In genomic region chr7:91869661-91870060, GRCh38 we compare ENCODE assay signal across 26 cellular contexts. TPM values are rescaled to one million over a fixed set of nuclear protein-coding genes. Genes with fewer than 3 reads are reported as not detected.
DNase-seq lines count a peak whose midpoint lies in the region; ATAC-seq and TF ChIP-seq lines count a peak whose summit lies in the region.
"Had no signal": no experiment of that assay in that cellular context is flagged by ENCODE, and none has a peak within 500 bp of the region (broad histone marks: within the 10 kb centered on the region; RNA-seq: fewer than 3 reads in every experiment).

No MANE protein-coding gene starts in this region.

- H3K36me3 Mint-ChIP-seq in activated naive CD4-positive, alpha-beta T cell treated with anti-CD3 and anti-CD28 coated beads, Interleukin-2, amount 50 U/mL, for 72 hours: peaks cover 0 to 17% of the 10 kb centered on the region in 2 donors

- peak overlapping the region; percentile 38 for H3K9ac ChIP-seq in SK-N-MC (ENCODE audit: insufficient read length)

- peak overlapping the region; percentile 100 for H3K27ac ChIP-seq in SK-N-MC
- H3K27ac ChIP-seq: right lobe of liver, tibial artery, WERI-Rb-1 had no signal

- TF ChIP-seq CTCF in epithelial cell of proximal tubule (conservative IDR thresholded peaks at IDR 0.05; ENCODE audit: low read depth, low read length) (peak; percentile 20), GM20000 (IDR thresholded peaks at IDR 0.05; ENCODE audit: extremely low read depth, missing control alignments) (no peak)

- H3K36me3 ChIP-seq in SK-N-MC (ENCODE audit: insufficient read depth, low read length): peaks cover 40% of the 10 kb centered on the region
- H3K36me3 ChIP-seq: WERI-Rb-1 had no signal

- H3K4me3 ChIP-seq in SK-N-MC: no peak overlapping the region
- H3K4me3 ChIP-seq in epithelial cell of proximal tubule (ENCODE audit: low read depth, low read length): no peak overlapping the region
- H3K4me3 ChIP-seq: right lobe of liver, tibial artery had no signal

- 0 out of 2 replicates have a peak, but pooled peaks cover 4% of the 10 kb centered on the region for H3K9me3 ChIP-seq in SK-N-MC (ENCODE audit: low read depth, low read length)
- H3K9me3 ChIP-seq: right lobe of liver, tibial artery had no signal

- peak; percentile 14 for DNase-seq in DMS53 (lab: John Stamatoyannopoulos, UW)
- no peak for DNase-seq in DMS53 treated with DMSO at 0.1 percent for 48 hours (lab: John Stamatoyannopoulos, UW; ENCODE audit: unreplicated experiment)
- DNase-seq in SK-N-MC (ENCODE audit: low read depth, low spot score): no peak
- DNase-seq in epithelial cell of proximal tubule (ENCODE audit: low read depth): no peak
- peak; percentile 7 for DNase-seq in renal cortical epithelial cell (ENCODE audit: low read depth)
- DNase-seq in GM20000 (ENCODE audit: low spot score): no peak
- no peak for DNase-seq in central memory CD4-positive, alpha-beta T cell
- DNase-seq in activated naive CD4-positive, alpha-beta T cell treated with anti-CD3 and anti-CD28 coated beads, Interleukin-2, amount 50 U/mL, for 72 hours (ENCODE audit: low spot score in 2 of 2): no peak
- DNase-seq: 8988T; activated CD4-positive, alpha-beta T cell treated with anti-CD3 and anti-CD28 coated beads, Interleukin-2, amount 50 U/mL, for 1 hour; activated naive CD8-positive, alpha-beta T cell treated with anti-CD3 and anti-CD28 coated beads, Interleukin-2, amount 10 ng/mL, durations not matched to agents 7 days and 5 days; C1 segment of cervical spinal cord; HCEC 1CT; immature natural killer cell; KG1; left ventricle myocardium superior; NCI-H1092 treated with DMSO at 0.1 percent for 48 hours; NCI-H2081; nephron progenitor cell; right lobe of liver; SIG-M5; stimulated activated naive CD8-positive, alpha-beta T cell treated with anti-CD3 and anti-CD28 coated beads, Interleukin-15, amount 100 ng/mL, for 72 hours; T-helper 17 cell; tibial artery; WERI-Rb-1 had no signal

- no peak for ATAC-seq in activated naive CD4-positive, alpha-beta T cell treated with anti-CD3 and anti-CD28 coated beads, Interleukin-2, amount 50 U/mL, for 72 hours
- ATAC-seq: left ventricle myocardium superior; stimulated activated naive CD8-positive, alpha-beta T cell treated with anti-CD3 and anti-CD28 coated beads, Interleukin-15, amount 100 ng/mL, for 72 hours; T-helper 17 cell had no signal

- no peak overlapping the region for H3K27ac Mint-ChIP-seq in activated naive CD4-positive, alpha-beta T cell treated with anti-CD3 and anti-CD28 coated beads, Interleukin-2, amount 50 U/mL, for 72 hours
- H3K27ac Mint-ChIP-seq: activated naive CD8-positive, alpha-beta T cell treated with anti-CD3 and anti-CD28 coated beads, Interleukin-2, amount 10 ng/mL, durations not matched to agents 7 days and 5 days; activated T-helper 2 cell treated with anti-CD3 and anti-CD28 coated beads, Interferon-gamma antibody, Interleukin-2, Interleukin-4, amounts not matched to agents 10 μg/mL and 5 μg/mL and 100 μg/mL, durations not matched to agents 14 hours and 24 hours and 36 hours; nephron progenitor cell; stimulated activated naive CD8-positive, alpha-beta T cell treated with anti-CD3 and anti-CD28 coated beads, Interleukin-15, amount 100 ng/mL, for 72 hours; T-helper 17 cell had no signal

- peaks cover 0 to 2% of the 10 kb centered on the region in 2 donors for H3K9me3 Mint-ChIP-seq in activated naive CD4-positive, alpha-beta T cell treated with anti-CD3 and anti-CD28 coated beads, Interleukin-2, amount 50 U/mL, for 72 hours
- H3K9me3 Mint-ChIP-seq: activated naive CD8-positive, alpha-beta T cell treated with anti-CD3 and anti-CD28 coated beads, Interleukin-2, amount 10 ng/mL, durations not matched to agents 7 days and 5 days; activated T-helper 2 cell treated with anti-CD3 and anti-CD28 coated beads, Interferon-gamma antibody, Interleukin-2, Interleukin-4, amounts not matched to agents 10 μg/mL and 5 μg/mL and 100 μg/mL, durations not matched to agents 14 hours and 24 hours and 36 hours; immature natural killer cell; nephron progenitor cell; stimulated activated naive CD8-positive, alpha-beta T cell treated with anti-CD3 and anti-CD28 coated beads, Interleukin-15, amount 100 ng/mL, for 72 hours had no signal

RNA-seq across cellular contexts. Expression of gene MTERF1, which starts 10.8 kb away (rescaled TPM):
- total RNA-seq in epithelial cell of proximal tubule: 5.7 and 8.1 TPM in 2 replicates
- 14.1 and 28.6 TPM in 2 replicates for total RNA-seq in renal cortical epithelial cell
- 10 to 100 TPM; 18.3 to 23.2 TPM for total RNA-seq in activated naive CD4-positive, alpha-beta T cell treated with anti-CD3 and anti-CD28 coated beads, Interleukin-2, amount 50 U/mL, for 72 hours

Comparison
In these comparisons a context has a peak if more than half of its experiments do, and no peak if none do; other contexts are left out.
1. DNase-seq: peak in DMS53 (single experiment) and renal cortical epithelial cell (single experiment); none in DMS53 treated with DMSO at 0.1 percent for 48 hours (single experiment), SK-N-MC (single experiment), epithelial cell of proximal tubule (single experiment), GM20000 (single experiment), central memory CD4-positive, alpha-beta T cell (single experiment) and activated naive CD4-positive, alpha-beta T cell treated with anti-CD3 and anti-CD28 coated beads, Interleukin-2, amount 50 U/mL, for 72 hours (0 of 2).